8 cellular contexts compared by ENCODE assay signal in the genomic region with DNA sequence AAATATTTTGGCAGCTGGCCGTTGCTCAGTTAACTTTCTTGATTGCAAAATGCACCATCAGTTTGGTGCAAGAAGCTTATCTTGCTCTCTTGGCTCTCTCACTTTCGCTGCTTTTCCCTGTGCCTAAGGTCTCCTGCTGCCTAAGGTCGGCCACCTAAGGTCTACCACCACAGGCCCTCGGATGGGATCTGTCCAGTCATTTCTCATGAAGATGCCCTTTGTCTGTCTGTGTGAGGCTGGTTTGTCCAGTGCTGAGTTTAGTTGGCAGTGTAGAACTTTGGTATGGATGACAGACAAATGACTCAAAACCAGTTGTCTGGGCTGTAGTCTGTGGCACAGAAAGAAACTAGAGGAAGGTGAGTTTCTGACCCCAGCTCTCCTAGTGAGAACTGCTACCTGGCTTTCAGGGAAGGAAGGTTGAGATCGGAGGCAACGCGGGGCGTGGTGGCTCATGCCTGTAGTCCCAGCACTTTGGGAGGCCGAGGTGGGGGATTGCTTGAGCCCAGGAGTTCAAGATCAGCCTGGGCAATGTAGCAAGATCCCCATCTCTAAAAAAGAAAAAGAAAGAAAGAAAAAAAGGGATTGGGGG. TPM values are rescaled to one million over a fixed set of nuclear protein-coding genes. Genes with fewer than 3 reads are reported as not detected.
DNase-seq lines count a peak whose midpoint lies in the region; TF ChIP-seq lines count a peak whose summit lies in the region.

No MANE protein-coding gene starts in this region.

- peak; percentile 26 for DNase-seq in stimulated activated CD4-positive, alpha-beta T cell treated with anti-CD3 and anti-CD28 coated beads, Interleukin-1b, Interleukin-23, amount 100 ng/mL, for 48 hours
- DNase-seq in stimulated activated CD4-positive, alpha-beta T cell treated with anti-CD3 and anti-CD28 coated beads, Interleukin-4, amount 100 ng/mL, for 1 hour = no peak
- peak; percentile 72 for DNase-seq in amniotic epithelial cell (ENCODE audit: low read depth)
- DNase-seq in kidney epithelial cell (ENCODE audit: low read depth) = no peak
- peak in 1 of 2 donors; percentile 53 for DNase-seq in suprapubic skin (ENCODE audit: low spot score in 2 of 2)
- DNase-seq in DMS 273 treated with DMSO at 0.1 percent for 48 hours (lab: John Stamatoyannopoulos, UW) = no peak
- DNase-seq in iPS-NIHi11 (ENCODE audit: low spot score) = no peak
- DNase-seq in cerebellar cortex (ENCODE audit: low spot score) = no peak

- H3K9me3 ChIP-seq in suprapubic skin = no peaks in the 10 kb centered on the region

- H3K36me3 ChIP-seq in kidney epithelial cell (ENCODE audit: control insufficient read depth, insufficient read depth, low read length) (peaks cover 4% of the 10 kb centered on the region), suprapubic skin (peaks cover 23% of the 10 kb centered on the region)

- TF ChIP-seq CTCF in kidney epithelial cell (IDR thresholded peaks at IDR 0.05; ENCODE audit: insufficient read depth, low read length, poor library complexity, severe bottlenecking) (no peak), suprapubic skin (IDR thresholded peaks at IDR 0.05) (no peak)

- H3K27ac ChIP-seq in suprapubic skin = peak overlapping the region; percentile 87

- no peak for TF ChIP-seq POLR2A in suprapubic skin (IDR thresholded peaks at IDR 0.05)

- WGBS in suprapubic skin = 48% methylated on average over 9 of the region's 9 CpGs

- TF ChIP-seq EP300 in suprapubic skin (IDR thresholded peaks at IDR 0.05) = no peak

- H3K27me3 ChIP-seq in kidney epithelial cell (ENCODE audit: control insufficient read depth, insufficient read depth, low read length) (no peaks in the 10 kb centered on the region), suprapubic skin (no peaks in the 10 kb centered on the region)

- H3K4me1 ChIP-seq in suprapubic skin = peaks cover 54% of the 10 kb centered on the region

- H3K4me3 ChIP-seq in kidney epithelial cell (ENCODE audit: low read depth, low read length) (peak overlapping the region; percentile 78), suprapubic skin (peak overlapping the region; percentile 79)

RNA-seq across cellular contexts. Expression of gene MLXIP, which starts 2.6 kb away (rescaled TPM):
- total RNA-seq in kidney epithelial cell (34.2 and 35.7 TPM in 2 replicates), suprapubic skin (10 to 100 TPM; 25.2 to 91.4 (median 35.4) TPM)

RNA-seq across cellular contexts. Expression of gene BCL7A, which starts 59.5 kb away (rescaled TPM):
- total RNA-seq in kidney epithelial cell (20.5 and 23.8 TPM in 2 replicates), suprapubic skin (10 to 100 TPM; 15.9 to 30.9 (median 22.7) TPM)

Comparison
In these comparisons a context has a peak if more than half of its experiments do, and no peak if none do; other contexts are left out.
1. DNase-seq: peak in stimulated activated CD4-positive, alpha-beta T cell treated with anti-CD3 and anti-CD28 coated beads, Interleukin-1b, Interleukin-23, amount 100 ng/mL, for 48 hours (single experiment) and amniotic epithelial cell (single experiment); none in stimulated activated CD4-positive, alpha-beta T cell treated with anti-CD3 and anti-CD28 coated beads, Interleukin-4, amount 100 ng/mL, for 1 hour (single experiment), kidney epithelial cell (single experiment), DMS 273 treated with DMSO at 0.1 percent for 48 hours (single experiment), iPS-NIHi11 (single experiment) and cerebellar cortex (single experiment).